Comparison of ENCODE assay signal across 8 cellular contexts in genomic region chr2:239824051-239824694, GRCh38.
DNase-seq lines count a peak whose midpoint lies in the region; TF ChIP-seq lines count a peak whose summit lies in the region.

No MANE protein-coding gene starts in this region.

- H3K4me2 ChIP-seq in mesendoderm (ENCODE audit: low read length) = no peak overlapping the region
- no peak overlapping the region for H3K4me2 ChIP-seq in mesenchymal stem cell (ENCODE audit: low read length, poor library complexity, severe bottlenecking)

- TF ChIP-seq CTCF in adrenal gland (IDR thresholded peaks at IDR 0.05) = peak in 3 of 6 experiments; percentile 23 to 32 (median 28)

- intact Hi-C loops in adrenal gland (cut with DNase I) = loop anchor here in 1 of 2 donors (10.0 kb wide), 1 partner anchor 171 kb away; no protein-coding TSS in a partner anchor

- no peak for TF ChIP-seq POLR2A in adrenal gland (IDR thresholded peaks at IDR 0.05)

- no peaks in the 10 kb centered on the region for H3K27me3 ChIP-seq in adrenal gland
- H3K27me3 ChIP-seq in mesendoderm (ENCODE audit: insufficient read depth, low read length, poor library complexity) = no peaks in the 10 kb centered on the region
- H3K27me3 ChIP-seq in mesenchymal stem cell (ENCODE audit: control insufficient read depth in 1 of 2, insufficient read depth in 1 of 2, low read length in 2 of 2) = peaks cover 0 to 73% of the 10 kb centered on the region in 2 experiments

- H2AK5ac ChIP-seq in mesendoderm (ENCODE audit: low read length) (no peak overlapping the region), mesenchymal stem cell (ENCODE audit: low read length, severe bottlenecking) (no peak overlapping the region)

- H3K4me1 ChIP-seq in adrenal gland (replicated peaks in 1 of 2) (no peaks in the 10 kb centered on the region), mesendoderm (ENCODE audit: control insufficient read depth, low read depth, low read length) (no peaks in the 10 kb centered on the region), mesenchymal stem cell (ENCODE audit: control insufficient read depth, insufficient read depth, low read depth, low read length) (no peaks in the 10 kb centered on the region)

- H3K9me3 ChIP-seq in adrenal gland (replicated peaks in 1 of 3) (no peaks in the 10 kb centered on the region), mesenchymal stem cell (ENCODE audit: control insufficient read depth, low read length) (no peaks in the 10 kb centered on the region)

- H2BK120ac ChIP-seq in mesendoderm (ENCODE audit: low read depth, low read length) (no peak overlapping the region), mesenchymal stem cell (ENCODE audit: low read depth, low read length) (no peak overlapping the region)

- no peak overlapping the region for H3K4ac ChIP-seq in mesendoderm (ENCODE audit: low read depth, low read length)
- no peak overlapping the region for H3K4ac ChIP-seq in mesenchymal stem cell (ENCODE audit: low read depth in 1 of 2, low read length in 2 of 2)

- no peaks in the 10 kb centered on the region for H3K79me2 ChIP-seq in mesendoderm (ENCODE audit: control insufficient read depth, insufficient read depth, low read length)

- H4K5ac ChIP-seq in mesendoderm (ENCODE audit: low read length) = no peak overlapping the region

- H3K79me1 ChIP-seq in mesendoderm (ENCODE audit: low read length) = no peaks in the 10 kb centered on the region
- no peaks in the 10 kb centered on the region for H3K79me1 ChIP-seq in mesenchymal stem cell (replicated peaks; ENCODE audit: low read length, poor library complexity, severe bottlenecking)

- no peak overlapping the region for H3K9ac ChIP-seq in mesendoderm (ENCODE audit: low read length)
- no peak overlapping the region for H3K9ac ChIP-seq in mesenchymal stem cell (ENCODE audit: low read length)

- H4K91ac ChIP-seq in mesenchymal stem cell (ENCODE audit: low read length) = no peak overlapping the region

- no peaks in the 10 kb centered on the region for H3K36me3 ChIP-seq in adrenal gland (replicated peaks in 1 of 2)
- no peaks in the 10 kb centered on the region for H3K36me3 ChIP-seq in mesendoderm (ENCODE audit: control insufficient read depth, insufficient read depth, low read length)
- H3K36me3 ChIP-seq in mesenchymal stem cell (ENCODE audit: control insufficient read depth in 1 of 2, insufficient read depth in 2 of 2, low read depth in 1 of 2, low read length in 2 of 2) = no peaks in the 10 kb centered on the region

- H3K14ac ChIP-seq in mesenchymal stem cell (ENCODE audit: low read length in 2 of 2) = no peak overlapping the region

- no peak overlapping the region for H2BK12ac ChIP-seq in mesenchymal stem cell (ENCODE audit: low read length in 2 of 2)

- WGBS in adrenal gland, 4 donors = 54 to 71% (median 69%) methylated on average over 11 of the region's 11 CpGs
- no CpG with 5 or more reads among the region's 11 CpGs for WGBS in mesendoderm (ENCODE audit: extremely low coverage, insufficient coverage, low lambda C conversion rate)
- WGBS in mesenchymal stem cell = 51% methylated on average over 11 of the region's 11 CpGs

- H2BK5ac ChIP-seq in mesendoderm (ENCODE audit: low read length) (no peak overlapping the region), mesenchymal stem cell (ENCODE audit: low read depth, low read length, poor library complexity, severe bottlenecking) (no peak overlapping the region)

- H3K23ac ChIP-seq in mesendoderm (ENCODE audit: low read length) (no peak overlapping the region), mesenchymal stem cell (ENCODE audit: low read length in 2 of 2) (no peak overlapping the region)

- H3K4me3 ChIP-seq in adrenal gland (no peak overlapping the region), mesendoderm (ENCODE audit: low read length) (no peak overlapping the region), mesenchymal stem cell (ENCODE audit: insufficient read depth in 1 of 2, low read depth in 1 of 2, low read length in 2 of 2) (no peak overlapping the region)

- H2BK15ac ChIP-seq in mesendoderm (replicated peaks; ENCODE audit: low read depth) (no peak overlapping the region), mesenchymal stem cell (ENCODE audit: low read depth, poor library complexity, severe bottlenecking) (no peak overlapping the region)

- H3K18ac ChIP-seq in mesendoderm (ENCODE audit: low read length) (no peak overlapping the region), mesenchymal stem cell (ENCODE audit: low read depth in 1 of 2, low read length in 2 of 2) (no peak overlapping the region)

- H3K27ac ChIP-seq in adrenal gland (no peak overlapping the region), mesendoderm (ENCODE audit: low read depth, low read length) (no peak overlapping the region), mesenchymal stem cell (ENCODE audit: low read length, poor library complexity, severe bottlenecking) (no peak overlapping the region)

- H3K56ac ChIP-seq in mesendoderm (ENCODE audit: low read length) = no peak overlapping the region

- no peak overlapping the region for H2AFZ ChIP-seq in mesenchymal stem cell (ENCODE audit: low read depth, low read length)

- DNase-seq in DMS 273 (lab: John Stamatoyannopoulos, UW; ENCODE audit: unreplicated experiment) (peak; percentile 62), M059J (ENCODE audit: low read depth) (peak; percentile 53), adrenal gland (peak in 4 of 7 donors; percentile 11 to 57 (median 26)), mesendoderm (peak; percentile 94), mesenchymal stem cell (no peak), UCSD-AML1 (lab: John Stamatoyannopoulos, UW; ENCODE audit: unreplicated experiment) (no peak)
- DNase-seq in stimulated activated CD4-positive, alpha-beta T cell treated with anti-CD3 and anti-CD28 coated beads, Interleukin-15, amount 100 ng/mL, for 24 hours = no peak
- no peak for DNase-seq in activated CD4-positive, alpha-beta T cell treated with anti-CD3 and anti-CD28 coated beads, Interleukin-2, amount 50 U/mL, for 1 hour

- H4K8ac ChIP-seq in mesendoderm (ENCODE audit: low read depth, low read length) (no peak overlapping the region), mesenchymal stem cell (ENCODE audit: low read length) (no peak overlapping the region)

Comparison
In these comparisons a context has a peak if more than half of its experiments do, and no peak if none do; other contexts are left out.
1. DNase-seq: peak in DMS 273 (single experiment), M059J (single experiment), adrenal gland (4 of 7) and mesendoderm (single experiment); none in stimulated activated CD4-positive, alpha-beta T cell treated with anti-CD3 and anti-CD28 coated beads, Interleukin-15, amount 100 ng/mL, for 24 hours (single experiment), mesenchymal stem cell (single experiment), activated CD4-positive, alpha-beta T cell treated with anti-CD3 and anti-CD28 coated beads, Interleukin-2, amount 50 U/mL, for 1 hour (single experiment) and UCSD-AML1 (single experiment).